In the genomic region with DNA sequence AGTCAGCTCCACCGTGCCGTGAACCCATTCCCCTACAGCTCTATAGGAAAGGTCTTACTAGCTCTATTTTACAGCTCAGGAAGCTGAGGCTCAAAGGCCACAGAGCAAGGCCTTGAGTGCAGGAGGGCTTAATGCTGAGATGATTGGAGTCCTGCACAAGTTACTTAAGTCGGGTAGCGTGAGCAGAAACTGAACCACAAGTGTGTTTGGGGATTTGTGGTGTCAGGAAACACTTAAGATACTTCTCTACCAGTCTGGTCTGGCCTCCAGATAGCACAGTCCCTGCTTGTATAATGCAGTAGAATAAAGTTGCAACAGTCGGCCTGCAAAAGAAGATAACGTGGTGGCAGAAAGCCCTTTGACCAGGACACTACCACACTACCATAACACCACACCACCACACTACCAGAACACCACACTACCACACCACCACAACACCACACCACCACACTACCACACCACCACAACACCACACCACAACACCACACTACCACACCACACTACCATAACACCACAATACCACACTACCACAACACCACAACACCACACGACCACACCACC, we compare ENCODE assay signal across 8 cellular contexts.
DNase-seq lines count a peak whose midpoint lies in the region; ATAC-seq and TF ChIP-seq lines count a peak whose summit lies in the region.

No MANE protein-coding gene starts in this region.

- H3K79me2 ChIP-seq in PC-3 (ENCODE audit: low read length), result no peaks in the 10 kb centered on the region

- H4K20me1 ChIP-seq in PC-3 (ENCODE audit: low read length), result no peaks in the 10 kb centered on the region

- peak overlapping the region; percentile 75 for H3K27ac ChIP-seq in Panc1 (ENCODE audit: low read length)
- peak overlapping the region; percentile 55 for H3K27ac ChIP-seq in thymus (ENCODE audit: low read depth)
- no peak overlapping the region for H3K27ac ChIP-seq in PC-3 (ENCODE audit: low read length)

- H3K9me2 ChIP-seq in PC-3 (replicated peaks; ENCODE audit: low read length), result no peaks in the 10 kb centered on the region

- 45% methylated on average over 7 of the region's 7 CpGs for WGBS in thymus

- TF ChIP-seq CTCF in Panc1 (IDR thresholded peaks at IDR 0.05) (no peak), PC-3 (conservative IDR thresholded peaks at IDR 0.05; ENCODE audit: low read depth, low read length) (no peak)

- peak; percentile 13 for ATAC-seq in Right ventricle myocardium superior (ENCODE audit: poor library complexity)
- peak; percentile 65 for ATAC-seq in Panc1
- ATAC-seq in esophagus mucosa, result peak; percentile 45
- ATAC-seq in PC-3, result no peak
- ATAC-seq in GM21825 (IDR thresholded peaks at IDR 0.05; ENCODE audit: unreplicated experiment), result no peak

- H3K27me3 ChIP-seq in Panc1 (ENCODE audit: control insufficient read depth, insufficient read depth, low read length) (no peaks in the 10 kb centered on the region), thymus (ENCODE audit: control insufficient read depth, insufficient read depth) (no peaks in the 10 kb centered on the region), PC-3 (ENCODE audit: low read length) (no peaks in the 10 kb centered on the region)

- peaks cover 41% of the 10 kb centered on the region for H3K4me1 ChIP-seq in Panc1 (ENCODE audit: control insufficient read depth, insufficient read depth, low read length)
- H3K4me1 ChIP-seq in thymus (ENCODE audit: control insufficient read depth, insufficient read depth, low read length), result peaks cover 24% of the 10 kb centered on the region
- peaks cover 19% of the 10 kb centered on the region for H3K4me1 ChIP-seq in PC-3 (ENCODE audit: insufficient read depth, low read length)

- H3K36me3 ChIP-seq in Panc1 (ENCODE audit: control insufficient read depth, insufficient read depth, low read length) (no peaks in the 10 kb centered on the region), thymus (ENCODE audit: control insufficient read depth, insufficient read depth) (no peaks in the 10 kb centered on the region), PC-3 (ENCODE audit: low read depth, low read length) (no peaks in the 10 kb centered on the region)

- H3K9ac ChIP-seq in PC-3 (ENCODE audit: low read length), result no peak overlapping the region

- H3K9me3 ChIP-seq in Panc1 (ENCODE audit: control insufficient read depth, insufficient read depth, low read depth, low read length), result no peaks in the 10 kb centered on the region
- H3K9me3 ChIP-seq in thymus (ENCODE audit: control insufficient read depth), result no peaks in the 10 kb centered on the region
- no peaks in the 10 kb centered on the region for H3K9me3 ChIP-seq in PC-3 (ENCODE audit: low read length)

- no peak overlapping the region for H2AFZ ChIP-seq in PC-3 (ENCODE audit: low read length)

- H3F3A ChIP-seq in PC-3 (ENCODE audit: low read length, unreplicated experiment), result no peaks in the 10 kb centered on the region

- intact Hi-C loops in Right ventricle myocardium superior (cut with DNase I) (no loop called here), cardiac septum (cut with DNase I) (no loop called here), Panc1 (cut with micrococcal nuclease; ENCODE audit: unreplicated experiment) (no loop called here), PC-3 (cut with micrococcal nuclease) (loop anchor here (5.0 kb wide), 1 partner anchor 119 kb away; a partner anchor contains a TSS)

- in situ Hi-C loops in Panc1 (cut with HindIII; ENCODE audit: low pct_unique_long_range_greater_than_20kb, low sequenced_read_pairs), result no loop called here

- BruUV-seq in Panc1 (replicated peaks; lab: Mats Ljungman, UMichigan) (no TSS peak), PC-3 (replicated peaks; lab: Mats Ljungman, UMichigan) (no TSS peak)

- no peak overlapping the region for H3K4me2 ChIP-seq in PC-3 (ENCODE audit: low read length)

- no peak for DNase-seq in Right ventricle myocardium superior
- no peak for DNase-seq in cardiac septum (ENCODE audit: low spot score)
- no peak for DNase-seq in Panc1 (ENCODE audit: low read depth, low spot score)
- DNase-seq in PC-3, result no peak
- DNase-seq in glomerular visceral epithelial cell (ENCODE audit: extremely low spot score), result no peak

- CTCF ChIA-PET in Panc1 (lab: Charles Lee) (interaction anchor here (0.5 to 0.7 kb wide), 4 partner anchors 8 to 69 kb away, joined by 3 to 7 read pairs (median 4); no protein-coding TSS in a partner anchor), PC-3 (lab: Charles Lee) (no interaction called here)

- H3K4me3 ChIP-seq in Panc1 (ENCODE audit: low read depth in 2 of 2, low read length in 2 of 2) (no peak overlapping the region), thymus (ENCODE audit: low read length) (no peak overlapping the region), PC-3 (ENCODE audit: low read length) (no peak overlapping the region)

- POLR2A ChIA-PET in Panc1 (lab: Charles Lee) (no interaction called here), PC-3 (lab: Charles Lee; ENCODE audit: unreplicated experiment) (interaction anchor here (0.6 kb wide), 1 partner anchor 1360 kb away, joined by 3 read pairs; no protein-coding TSS in a partner anchor)

Comparison
In these comparisons a context has a peak if more than half of its experiments do, and no peak if none do; other contexts are left out.
1. ATAC-seq: peak in Right ventricle myocardium superior (single experiment), Panc1 (single experiment) and esophagus mucosa (single experiment); none in PC-3 (single experiment) and GM21825 (single experiment).